In genomic region chr14:34219661-34220060, GRCh38 we compare ENCODE assay signal across 1 cellular context.
TF ChIP-seq lines count a peak whose summit lies in the region.

No MANE protein-coding gene starts in this region.

TF ChIP-seq in Ishikawa, 13 proteins besides CTCF, POLR2A, EP300 and RAD21 (continued from another document):
- TF ChIP-seq REST (IDR thresholded peaks at IDR 0.05; ENCODE audit: low read depth) (no peak), USF1 (IDR thresholded peaks at IDR 0.05) (no peak), TEAD4 (IDR thresholded peaks at IDR 0.05) (peak; percentile 91)
